1 cellular context compared by ENCODE assay signal in the genomic region with DNA sequence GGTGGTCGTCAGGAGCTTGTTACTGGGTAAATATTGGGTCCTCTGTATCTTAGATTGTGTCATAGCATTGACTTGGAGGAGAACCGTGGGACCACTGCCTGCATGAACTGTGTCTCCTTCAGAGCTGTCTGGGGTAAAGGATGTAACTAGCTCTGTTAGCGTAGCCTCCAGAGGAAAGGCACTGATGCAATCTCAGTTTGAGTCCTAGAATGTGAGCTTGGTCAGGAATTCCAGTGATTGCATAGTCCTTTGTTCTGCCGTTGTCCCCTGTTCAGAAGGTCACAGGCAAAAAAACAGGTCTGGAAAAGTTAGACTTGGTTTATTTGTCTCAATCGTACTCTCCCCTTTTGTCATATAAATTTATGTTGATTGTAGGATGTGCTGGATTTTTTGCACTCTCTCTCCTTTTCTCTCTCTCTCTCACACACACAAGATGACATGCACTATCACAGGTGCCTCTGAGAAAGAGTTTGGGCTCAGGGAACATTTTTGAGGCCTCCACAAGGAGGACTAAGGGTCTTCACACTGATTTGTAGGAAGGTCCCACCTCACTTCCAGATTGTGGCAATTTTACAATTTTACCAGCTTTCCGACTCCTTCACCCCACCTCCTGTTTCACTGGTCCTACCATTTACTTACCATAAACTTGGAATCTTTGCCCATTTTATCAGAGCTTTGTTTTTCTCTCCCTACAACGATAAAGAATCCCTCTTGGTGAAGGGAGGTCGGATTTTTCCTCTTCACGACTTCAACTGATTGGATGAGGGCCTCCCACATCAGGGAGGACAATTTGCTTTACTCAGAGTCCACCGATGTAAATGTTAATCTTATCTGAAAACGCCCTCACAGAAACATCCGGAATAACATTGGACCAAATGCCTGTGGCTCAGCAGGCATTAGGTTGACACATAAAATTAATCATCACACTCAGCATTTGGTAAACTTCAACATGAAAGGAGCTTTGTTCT.
TF ChIP-seq lines count a peak whose summit lies in the region.

No MANE protein-coding gene starts in this region.

TF ChIP-seq in HepG2, 621 proteins besides CTCF, POLR2A, EP300 and RAD21 (continued from another document and continues in another):
- TF ChIP-seq, protein P1, sequence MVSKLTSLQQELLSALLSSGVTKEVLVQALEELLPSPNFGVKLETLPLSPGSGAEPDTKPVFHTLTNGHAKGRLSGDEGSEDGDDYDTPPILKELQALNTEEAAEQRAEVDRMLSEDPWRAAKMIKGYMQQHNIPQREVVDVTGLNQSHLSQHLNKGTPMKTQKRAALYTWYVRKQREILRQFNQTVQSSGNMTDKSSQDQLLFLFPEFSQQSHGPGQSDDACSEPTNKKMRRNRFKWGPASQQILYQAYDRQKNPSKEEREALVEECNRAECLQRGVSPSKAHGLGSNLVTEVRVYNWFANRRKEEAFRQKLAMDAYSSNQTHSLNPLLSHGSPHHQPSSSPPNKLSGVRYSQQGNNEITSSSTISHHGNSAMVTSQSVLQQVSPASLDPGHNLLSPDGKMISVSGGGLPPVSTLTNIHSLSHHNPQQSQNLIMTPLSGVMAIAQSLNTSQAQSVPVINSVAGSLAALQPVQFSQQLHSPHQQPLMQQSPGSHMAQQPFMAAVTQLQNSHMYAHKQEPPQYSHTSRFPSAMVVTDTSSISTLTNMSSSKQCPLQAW (CRISPR knock-in tag; IDR thresholded peaks at IDR 0.05): peak; percentile 73
- no peak for TF ChIP-seq MXD4 (CRISPR knock-in tag; IDR thresholded peaks at IDR 0.05)
- TF ChIP-seq SRSF9 (IDR thresholded peaks at IDR 0.05; ENCODE audit: borderline replicate concordance, insufficient read depth, low read depth, low read length, poor library complexity, severe bottlenecking): no peak
- TF ChIP-seq POGZ (CRISPR knock-in tag; IDR thresholded peaks at IDR 0.05): peak; percentile 49
- peak; percentile 47; the same call in 1 of the 2 replicates for TF ChIP-seq ZNF557 (CRISPR knock-in tag; IDR thresholded peaks at IDR 0.05)
- TF ChIP-seq KLF12 (CRISPR knock-in tag; IDR thresholded peaks at IDR 0.05; ENCODE audit: borderline replicate concordance): no peak
- no peak for TF ChIP-seq ZNF530 (CRISPR knock-in tag; IDR thresholded peaks at IDR 0.05; ENCODE audit: low read depth)
- TF ChIP-seq, protein P2, sequence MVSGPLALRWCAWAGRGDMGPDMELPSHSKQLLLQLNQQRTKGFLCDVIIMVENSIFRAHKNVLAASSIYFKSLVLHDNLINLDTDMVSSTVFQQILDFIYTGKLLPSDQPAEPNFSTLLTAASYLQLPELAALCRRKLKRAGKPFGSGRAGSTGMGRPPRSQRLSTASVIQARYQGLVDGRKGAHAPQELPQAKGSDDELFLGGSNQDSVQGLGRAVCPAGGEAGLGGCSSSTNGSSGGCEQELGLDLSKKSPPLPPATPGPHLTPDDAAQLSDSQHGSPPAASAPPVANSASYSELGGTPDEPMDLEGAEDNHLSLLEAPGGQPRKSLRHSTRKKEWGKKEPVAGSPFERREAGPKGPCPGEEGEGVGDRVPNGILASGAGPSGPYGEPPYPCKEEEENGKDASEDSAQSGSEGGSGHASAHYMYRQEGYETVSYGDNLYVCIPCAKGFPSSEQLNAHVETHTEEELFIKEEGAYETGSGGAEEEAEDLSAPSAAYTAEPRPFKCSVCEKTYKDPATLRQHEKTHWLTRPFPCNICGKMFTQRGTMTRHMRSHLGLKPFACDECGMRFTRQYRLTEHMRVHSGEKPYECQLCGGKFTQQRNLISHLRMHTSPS (CRISPR knock-in tag; IDR thresholded peaks at IDR 0.05; ENCODE audit: low read depth): no peak
- TF ChIP-seq RBM22 (optimal IDR thresholded peaks at IDR 0.05; ENCODE audit: low read length): peak; percentile 68
- no peak for TF ChIP-seq MTF2 (CRISPR knock-in tag; IDR thresholded peaks at IDR 0.05; ENCODE audit: borderline replicate concordance)
- no peak for TF ChIP-seq EED (CRISPR knock-in tag; IDR thresholded peaks at IDR 0.05)
- TF ChIP-seq, protein P3, sequence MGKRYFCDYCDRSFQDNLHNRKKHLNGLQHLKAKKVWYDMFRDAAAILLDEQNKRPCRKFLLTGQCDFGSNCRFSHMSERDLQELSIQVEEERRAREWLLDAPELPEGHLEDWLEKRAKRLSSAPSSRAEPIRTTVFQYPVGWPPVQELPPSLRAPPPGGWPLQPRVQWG (CRISPR knock-in tag; IDR thresholded peaks at IDR 0.05; ENCODE audit: borderline replicate concordance, low read depth): no peak
- peak; percentile 52; the same call in 1 of the 2 replicates for TF ChIP-seq SPEN (CRISPR knock-in tag; IDR thresholded peaks at IDR 0.05; ENCODE audit: low read depth)
- TF ChIP-seq, protein P4, sequence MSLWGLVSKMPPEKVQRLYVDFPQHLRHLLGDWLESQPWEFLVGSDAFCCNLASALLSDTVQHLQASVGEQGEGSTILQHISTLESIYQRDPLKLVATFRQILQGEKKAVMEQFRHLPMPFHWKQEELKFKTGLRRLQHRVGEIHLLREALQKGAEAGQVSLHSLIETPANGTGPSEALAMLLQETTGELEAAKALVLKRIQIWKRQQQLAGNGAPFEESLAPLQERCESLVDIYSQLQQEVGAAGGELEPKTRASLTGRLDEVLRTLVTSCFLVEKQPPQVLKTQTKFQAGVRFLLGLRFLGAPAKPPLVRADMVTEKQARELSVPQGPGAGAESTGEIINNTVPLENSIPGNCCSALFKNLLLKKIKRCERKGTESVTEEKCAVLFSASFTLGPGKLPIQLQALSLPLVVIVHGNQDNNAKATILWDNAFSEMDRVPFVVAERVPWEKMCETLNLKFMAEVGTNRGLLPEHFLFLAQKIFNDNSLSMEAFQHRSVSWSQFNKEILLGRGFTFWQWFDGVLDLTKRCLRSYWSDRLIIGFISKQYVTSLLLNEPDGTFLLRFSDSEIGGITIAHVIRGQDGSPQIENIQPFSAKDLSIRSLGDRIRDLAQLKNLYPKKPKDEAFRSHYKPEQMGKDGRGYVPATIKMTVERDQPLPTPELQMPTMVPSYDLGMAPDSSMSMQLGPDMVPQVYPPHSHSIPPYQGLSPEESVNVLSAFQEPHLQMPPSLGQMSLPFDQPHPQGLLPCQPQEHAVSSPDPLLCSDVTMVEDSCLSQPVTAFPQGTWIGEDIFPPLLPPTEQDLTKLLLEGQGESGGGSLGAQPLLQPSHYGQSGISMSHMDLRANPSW (CRISPR knock-in tag; IDR thresholded peaks at IDR 0.05; ENCODE audit: borderline replicate concordance): peak; percentile 86; the same call in 1 of the 2 replicates
- peak; percentile 74; the same call in 1 of the 2 replicates for TF ChIP-seq ZNF205 (CRISPR knock-in tag; IDR thresholded peaks at IDR 0.05)
- TF ChIP-seq HHEX (CRISPR knock-in tag; IDR thresholded peaks at IDR 0.05): no peak
- no peak for TF ChIP-seq NFE2 (CRISPR knock-in tag; IDR thresholded peaks at IDR 0.05)
- TF ChIP-seq ZNF607 (CRISPR knock-in tag; IDR thresholded peaks at IDR 0.05; ENCODE audit: borderline replicate concordance): no peak
- no peak for TF ChIP-seq ZNF816 (CRISPR knock-in tag; IDR thresholded peaks at IDR 0.05; ENCODE audit: borderline replicate concordance)
- TF ChIP-seq, protein P5, sequence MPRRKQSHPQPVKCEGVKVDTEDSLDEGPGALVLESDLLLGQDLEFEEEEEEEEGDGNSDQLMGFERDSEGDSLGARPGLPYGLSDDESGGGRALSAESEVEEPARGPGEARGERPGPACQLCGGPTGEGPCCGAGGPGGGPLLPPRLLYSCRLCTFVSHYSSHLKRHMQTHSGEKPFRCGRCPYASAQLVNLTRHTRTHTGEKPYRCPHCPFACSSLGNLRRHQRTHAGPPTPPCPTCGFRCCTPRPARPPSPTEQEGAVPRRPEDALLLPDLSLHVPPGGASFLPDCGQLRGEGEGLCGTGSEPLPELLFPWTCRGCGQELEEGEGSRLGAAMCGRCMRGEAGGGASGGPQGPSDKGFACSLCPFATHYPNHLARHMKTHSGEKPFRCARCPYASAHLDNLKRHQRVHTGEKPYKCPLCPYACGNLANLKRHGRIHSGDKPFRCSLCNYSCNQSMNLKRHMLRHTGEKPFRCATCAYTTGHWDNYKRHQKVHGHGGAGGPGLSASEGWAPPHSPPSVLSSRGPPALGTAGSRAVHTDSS (CRISPR knock-in tag; conservative IDR thresholded peaks at IDR 0.05): no peak
- no peak for TF ChIP-seq SMARCC2 (IDR thresholded peaks at IDR 0.05)
- no peak; the same call in 1 of the 2 replicates for TF ChIP-seq ZNF337 (CRISPR knock-in tag; IDR thresholded peaks at IDR 0.05; ENCODE audit: borderline replicate concordance, low read depth)
- TF ChIP-seq ZFP36 (IDR thresholded peaks at IDR 0.05; ENCODE audit: borderline replicate concordance, low read depth, low read length, partially characterized antibody): no peak
- no peak for TF ChIP-seq ZNF773 (CRISPR knock-in tag; IDR thresholded peaks at IDR 0.05; ENCODE audit: borderline replicate concordance)
- peak; percentile 58; the same call in 1 of the 2 replicates for TF ChIP-seq ZNF556 (CRISPR knock-in tag; IDR thresholded peaks at IDR 0.05; ENCODE audit: borderline replicate concordance)
- TF ChIP-seq GZF1 (CRISPR knock-in tag; IDR thresholded peaks at IDR 0.05): no peak
- TF ChIP-seq ZBTB42 (CRISPR knock-in tag; IDR thresholded peaks at IDR 0.05): no peak
- peak; percentile 94; the same call in 1 of the 2 replicates for TF ChIP-seq CBX5 (CRISPR knock-in tag; IDR thresholded peaks at IDR 0.05; ENCODE audit: borderline replicate concordance)
- TF ChIP-seq DMAP1 (CRISPR knock-in tag; IDR thresholded peaks at IDR 0.05): peak; percentile 73; the same call in 1 of the 2 replicates
- no peak for TF ChIP-seq ZNF33B (CRISPR knock-in tag; IDR thresholded peaks at IDR 0.05)
- no peak for TF ChIP-seq ZNF589 (CRISPR knock-in tag; conservative IDR thresholded peaks at IDR 0.05)
- TF ChIP-seq, protein P6, sequence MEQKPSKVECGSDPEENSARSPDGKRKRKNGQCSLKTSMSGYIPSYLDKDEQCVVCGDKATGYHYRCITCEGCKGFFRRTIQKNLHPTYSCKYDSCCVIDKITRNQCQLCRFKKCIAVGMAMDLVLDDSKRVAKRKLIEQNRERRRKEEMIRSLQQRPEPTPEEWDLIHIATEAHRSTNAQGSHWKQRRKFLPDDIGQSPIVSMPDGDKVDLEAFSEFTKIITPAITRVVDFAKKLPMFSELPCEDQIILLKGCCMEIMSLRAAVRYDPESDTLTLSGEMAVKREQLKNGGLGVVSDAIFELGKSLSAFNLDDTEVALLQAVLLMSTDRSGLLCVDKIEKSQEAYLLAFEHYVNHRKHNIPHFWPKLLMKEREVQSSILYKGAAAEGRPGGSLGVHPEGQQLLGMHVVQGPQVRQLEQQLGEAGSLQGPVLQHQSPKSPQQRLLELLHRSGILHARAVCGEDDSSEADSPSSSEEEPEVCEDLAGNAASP (CRISPR knock-in tag; IDR thresholded peaks at IDR 0.05; ENCODE audit: borderline replicate concordance): peak; percentile 96
- no peak for TF ChIP-seq ZFAT (CRISPR knock-in tag; conservative IDR thresholded peaks at IDR 0.05)
- peak; percentile 55; the same call in 1 of the 2 replicates for TF ChIP-seq KDM2A (CRISPR knock-in tag; IDR thresholded peaks at IDR 0.05; ENCODE audit: borderline replicate concordance, low read depth)
- TF ChIP-seq ZNF431 (CRISPR knock-in tag; IDR thresholded peaks at IDR 0.05; ENCODE audit: borderline replicate concordance, low read depth): 0 out of 2 replicates have a peak, but pooled peaks have one; percentile 55
- TF ChIP-seq, protein P7, sequence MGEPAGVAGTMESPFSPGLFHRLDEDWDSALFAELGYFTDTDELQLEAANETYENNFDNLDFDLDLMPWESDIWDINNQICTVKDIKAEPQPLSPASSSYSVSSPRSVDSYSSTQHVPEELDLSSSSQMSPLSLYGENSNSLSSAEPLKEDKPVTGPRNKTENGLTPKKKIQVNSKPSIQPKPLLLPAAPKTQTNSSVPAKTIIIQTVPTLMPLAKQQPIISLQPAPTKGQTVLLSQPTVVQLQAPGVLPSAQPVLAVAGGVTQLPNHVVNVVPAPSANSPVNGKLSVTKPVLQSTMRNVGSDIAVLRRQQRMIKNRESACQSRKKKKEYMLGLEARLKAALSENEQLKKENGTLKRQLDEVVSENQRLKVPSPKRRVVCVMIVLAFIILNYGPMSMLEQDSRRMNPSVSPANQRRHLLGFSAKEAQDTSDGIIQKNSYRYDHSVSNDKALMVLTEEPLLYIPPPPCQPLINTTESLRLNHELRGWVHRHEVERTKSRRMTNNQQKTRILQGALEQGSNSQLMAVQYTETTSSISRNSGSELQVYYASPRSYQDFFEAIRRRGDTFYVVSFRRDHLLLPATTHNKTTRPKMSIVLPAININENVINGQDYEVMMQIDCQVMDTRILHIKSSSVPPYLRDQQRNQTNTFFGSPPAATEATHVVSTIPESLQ (CRISPR knock-in tag; conservative IDR thresholded peaks at IDR 0.05): no peak
- no peak for TF ChIP-seq ZNF724P (CRISPR knock-in tag; IDR thresholded peaks at IDR 0.05; ENCODE audit: borderline replicate concordance)
- TF ChIP-seq ZNF567 (CRISPR knock-in tag; IDR thresholded peaks at IDR 0.05; ENCODE audit: borderline replicate concordance): no peak
- no peak; the same call in 1 of the 2 replicates for TF ChIP-seq ZNF121 (CRISPR knock-in tag; IDR thresholded peaks at IDR 0.05)
- no peak for TF ChIP-seq MTA3 (CRISPR knock-in tag; IDR thresholded peaks at IDR 0.05)
- no peak for TF ChIP-seq U2AF2 (IDR thresholded peaks at IDR 0.05; ENCODE audit: low read depth, low read length)
- peak; percentile 100 for TF ChIP-seq CEBPG (CRISPR knock-in tag; IDR thresholded peaks at IDR 0.05)
